7 cellular contexts compared by ENCODE assay signal in genomic region chr1:240092301-240093119, GRCh38. TPM values are rescaled to one million over a fixed set of nuclear protein-coding genes. Genes with fewer than 3 reads are reported as not detected.
DNase-seq lines count a peak whose midpoint lies in the region; TF ChIP-seq lines count a peak whose summit lies in the region.

No MANE protein-coding gene starts in this region.

- no peak for TF ChIP-seq CTCF in GM20000 (IDR thresholded peaks at IDR 0.05; ENCODE audit: extremely low read depth, missing control alignments)
- TF ChIP-seq CTCF in foreskin fibroblast (IDR thresholded peaks at IDR 0.05; ENCODE audit: low read depth, low read length), result peak; percentile 24

- DNase-seq in GM20000 (ENCODE audit: low spot score) (peak; percentile 32), SHP77 treated with DMSO at 0.1 percent for 48 hours (lab: John Stamatoyannopoulos, UW) (peak; percentile 27), foreskin fibroblast (peak; percentile 68 to 87), posterior cingulate gyrus (peak; percentile 34 to 94 (median 58)), NCI-H1048 (lab: John Stamatoyannopoulos, UW) (no peak), HT-29 (ENCODE audit: low spot score) (no peak), NCI-H446 treated with DMSO at 0.1 percent for 48 hours (lab: John Stamatoyannopoulos, UW) (no peak)

- intact Hi-C loops in posterior cingulate gyrus (cut with DNase I), result loop anchor here (10.0 kb wide), 1 partner anchor 52 kb away; no protein-coding TSS in a partner anchor

- H3K4me3 ChIP-seq in foreskin fibroblast (ENCODE audit: low read depth in 1 of 2, low read length in 2 of 2), result peak overlapping the region; percentile 78 to 96

RNA-seq across cellular contexts. Expression of gene FMN2, which starts 0.8 kb away (rescaled TPM):
- not detected in 2 replicates for total RNA-seq in HT-29 (2014; rRNA removed; shearing (Covaris generic))

Comparison
In these comparisons a context has a peak if more than half of its experiments do, and no peak if none do; other contexts are left out.
1. DNase-seq: peak in GM20000 (single experiment), SHP77 treated with DMSO at 0.1 percent for 48 hours (single experiment), foreskin fibroblast (2 of 2) and posterior cingulate gyrus (10 of 10); none in NCI-H1048 (single experiment), HT-29 (single experiment) and NCI-H446 treated with DMSO at 0.1 percent for 48 hours (single experiment).